In the genomic region with DNA sequence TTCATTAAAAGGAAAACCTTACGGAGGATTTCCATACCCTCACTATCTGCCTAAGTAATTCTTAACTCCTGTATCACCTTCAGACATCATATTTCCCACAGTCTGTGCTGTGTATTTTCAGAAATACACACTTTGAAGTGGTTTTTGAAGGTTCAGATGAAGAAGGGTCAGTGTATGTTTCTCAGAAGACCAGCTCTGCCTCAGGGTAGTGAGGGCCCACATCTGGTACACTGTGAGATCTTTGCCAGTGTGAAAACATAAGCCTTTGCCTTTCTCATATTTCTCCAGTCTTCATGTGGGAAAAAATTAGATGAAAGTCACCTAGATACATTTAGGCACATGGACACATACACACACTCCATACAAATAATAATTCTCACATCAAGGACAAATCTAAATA, we compare ENCODE assay signal across 1 cellular context.
TF ChIP-seq lines count a peak whose summit lies in the region.

No MANE protein-coding gene starts in this region.

TF ChIP-seq in HEK293, 187 proteins besides CTCF, POLR2A, EP300 and RAD21 (continued from another document):
- TF ChIP-seq, protein P1, sequence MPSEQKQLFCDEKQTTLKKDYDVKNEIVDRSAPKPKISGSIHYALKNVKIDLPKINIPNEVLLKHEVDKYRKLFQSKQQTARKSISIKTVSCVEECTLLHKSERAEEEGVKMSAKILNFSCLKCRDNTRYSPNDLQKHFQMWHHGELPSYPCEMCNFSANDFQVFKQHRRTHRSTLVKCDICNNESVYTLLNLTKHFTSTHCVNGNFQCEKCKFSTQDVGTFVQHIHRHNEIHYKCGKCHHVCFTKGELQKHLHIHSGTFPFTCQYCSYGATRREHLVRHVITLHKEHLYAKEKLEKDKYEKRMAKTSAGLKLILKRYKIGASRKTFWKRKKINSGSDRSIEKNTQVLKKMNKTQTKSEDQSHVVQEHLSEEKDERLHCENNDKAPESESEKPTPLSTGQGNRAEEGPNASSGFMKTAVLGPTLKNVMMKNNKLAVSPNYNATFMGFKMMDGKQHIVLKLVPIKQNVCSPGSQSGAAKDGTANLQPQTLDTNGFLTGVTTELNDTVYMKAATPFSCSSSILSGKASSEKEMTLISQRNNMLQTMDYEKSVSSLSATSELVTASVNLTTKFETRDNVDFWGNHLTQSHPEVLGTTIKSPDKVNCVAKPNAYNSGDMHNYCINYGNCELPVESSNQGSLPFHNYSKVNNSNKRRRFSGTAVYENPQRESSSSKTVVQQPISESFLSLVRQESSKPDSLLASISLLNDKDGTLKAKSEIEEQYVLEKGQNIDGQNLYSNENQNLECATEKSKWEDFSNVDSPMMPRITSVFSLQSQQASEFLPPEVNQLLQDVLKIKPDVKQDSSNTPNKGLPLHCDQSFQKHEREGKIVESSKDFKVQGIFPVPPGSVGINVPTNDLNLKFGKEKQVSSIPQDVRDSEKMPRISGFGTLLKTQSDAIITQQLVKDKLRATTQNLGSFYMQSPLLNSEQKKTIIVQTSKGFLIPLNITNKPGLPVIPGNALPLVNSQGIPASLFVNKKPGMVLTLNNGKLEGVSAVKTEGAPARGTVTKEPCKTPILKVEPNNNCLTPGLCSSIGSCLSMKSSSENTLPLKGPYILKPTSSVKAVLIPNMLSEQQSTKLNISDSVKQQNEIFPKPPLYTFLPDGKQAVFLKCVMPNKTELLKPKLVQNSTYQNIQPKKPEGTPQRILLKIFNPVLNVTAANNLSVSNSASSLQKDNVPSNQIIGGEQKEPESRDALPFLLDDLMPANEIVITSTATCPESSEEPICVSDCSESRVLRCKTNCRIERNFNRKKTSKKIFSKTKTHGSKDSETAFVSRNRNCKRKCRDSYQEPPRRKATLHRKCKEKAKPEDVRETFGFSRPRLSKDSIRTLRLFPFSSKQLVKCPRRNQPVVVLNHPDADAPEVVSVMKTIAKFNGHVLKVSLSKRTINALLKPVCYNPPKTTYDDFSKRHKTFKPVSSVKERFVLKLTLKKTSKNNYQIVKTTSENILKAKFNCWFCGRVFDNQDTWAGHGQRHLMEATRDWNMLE (tag by site-specific recombination; conservative IDR thresholded peaks at IDR 0.05; ENCODE audit: low read depth): no peak
- TF ChIP-seq BCL11A (tag by site-specific recombination; IDR thresholded peaks at IDR 0.05; ENCODE audit: low read depth): no peak
- TF ChIP-seq SCRT2 (tag by site-specific recombination; IDR thresholded peaks at IDR 0.05): no peak
TF ChIP-seq in HEK293: peak in this region for 0.
